ENCODE assay signal across 12 cellular contexts in genomic region chr11:9273430-9274336, GRCh38. TPM values are rescaled to one million over a fixed set of nuclear protein-coding genes. Genes with fewer than 3 reads are reported as not detected.
DNase-seq lines count a peak whose midpoint lies in the region; ATAC-seq and TF ChIP-seq lines count a peak whose summit lies in the region.
"Had no signal": no experiment of that assay in that cellular context is flagged by ENCODE, and none has a peak within 500 bp of the region (broad histone marks: within the 10 kb centered on the region; RNA-seq: fewer than 3 reads in every experiment).

No MANE protein-coding gene starts in this region.

- no peaks in the 10 kb centered on the region for H3K4me1 ChIP-seq in mammary epithelial cell (ENCODE audit: insufficient read depth, low read length)
- H3K4me1 ChIP-seq: ascending aorta had no signal

- H3K4me3 ChIP-seq in mammary epithelial cell (replicated peaks in 1 of 3; ENCODE audit: insufficient read depth in 1 of 3, low read depth in 2 of 3, low read length in 3 of 3): no peak overlapping the region
- H3K4me3 ChIP-seq: ascending aorta had no signal

- intact Hi-C loops in mammary epithelial cell (cut with micrococcal nuclease): no loop called here

- 95% methylated on average over 14 of the region's 14 CpGs for WGBS in mammary epithelial cell (ENCODE audit: low coverage, missing lambda C conversion rate)

- H3K9ac ChIP-seq in mammary epithelial cell (ENCODE audit: insufficient read depth, low read length): no peak overlapping the region

- no peak overlapping the region for H3K27ac ChIP-seq in mammary epithelial cell (ENCODE audit: insufficient read depth, low read depth, low read length)
- H3K27ac ChIP-seq: ascending aorta had no signal

- no peak overlapping the region for H3K4me2 ChIP-seq in mammary epithelial cell (ENCODE audit: insufficient read depth, low read depth, low read length)

- dilution Hi-C loops in mammary epithelial cell (cut with HindIII; ENCODE audit: low sequenced_read_pairs): loop anchor here (5.0 kb wide), 1 partner anchor 76 kb away; no protein-coding TSS in a partner anchor

- CTCF ChIA-PET in mammary epithelial cell (lab: Charles Lee; ENCODE audit: low non-redundant PET): interaction anchor here (0.6 to 0.7 kb wide), 2 partner anchors 28 to 233 kb away, joined by 4 to 14 read pairs; no protein-coding TSS in a partner anchor

- no peak for TF ChIP-seq CTCF in mammary epithelial cell (conservative IDR thresholded peaks at IDR 0.05 in 1 of 2, IDR thresholded peaks at IDR 0.05 in 1 of 2; ENCODE audit: extremely low read depth in 1 of 2, insufficient read depth in 1 of 2, low read depth in 1 of 2, low read length in 2 of 2)
- TF ChIP-seq CTCF in omental fat pad (IDR thresholded peaks at IDR 0.05): no peak

- no peak overlapping the region for H2AFZ ChIP-seq in mammary epithelial cell (ENCODE audit: low read depth, low read length)

- ATAC-seq in omental fat pad (ENCODE audit: low FRiP score) (peak; percentile 10), HG02938 (IDR thresholded peaks at IDR 0.05; ENCODE audit: unreplicated experiment) (no peak), HG03139 (IDR thresholded peaks at IDR 0.05; ENCODE audit: unreplicated experiment) (no peak)

- no peaks in the 10 kb centered on the region for H3K79me2 ChIP-seq in mammary epithelial cell (ENCODE audit: insufficient read depth, low read length)

- no peaks in the 10 kb centered on the region for H3K9me3 ChIP-seq in mammary epithelial cell (replicated peaks; ENCODE audit: insufficient read depth, low read length)
- H3K9me3 ChIP-seq: ascending aorta had no signal

- in situ Hi-C loops in KBM-7 (cut with MboI; ENCODE audit: low pct_unique_long_range_greater_than_20kb, low sequenced_read_pairs): no loop called here
- in situ Hi-C loops in mammary epithelial cell (cut with MboI; ENCODE audit: low sequenced_read_pairs in 2 of 2): no loop called here

- peaks cover 2% of the 10 kb centered on the region for H3K36me3 ChIP-seq in mammary epithelial cell (ENCODE audit: insufficient read depth, low read length)
- H3K36me3 ChIP-seq: ascending aorta had no signal

- H3K27me3 ChIP-seq in mammary epithelial cell (ENCODE audit: insufficient read depth, low read length): no peaks in the 10 kb centered on the region
- H3K27me3 ChIP-seq: ascending aorta had no signal

- no peaks in the 10 kb centered on the region for H4K20me1 ChIP-seq in mammary epithelial cell (ENCODE audit: insufficient read depth, low read length)

- BruUV-seq in mammary epithelial cell (replicated peaks; lab: Mats Ljungman, UMichigan): no TSS peak

- DNase-seq in NK-92 treated with Interleukin-12 subunit alpha and Interleukin-12 subunit beta, amount 100 ng/mL, for 24 hours (lab: John Stamatoyannopoulos, UW): peak; percentile 23
- no peak for DNase-seq in NK-92 (lab: John Stamatoyannopoulos, UW; ENCODE audit: unreplicated experiment)
- peak; percentile 75 for DNase-seq in KBM-7
- peak; percentile 70 for DNase-seq in mammary epithelial cell
- DNase-seq in omental fat pad (ENCODE audit: low spot score): no peak
- no peak for DNase-seq in GOT3 (lab: John Stamatoyannopoulos, UW)
- DNase-seq: activated CD4-positive, alpha-beta T cell treated with anti-CD3 and anti-CD28 coated beads, Interleukin-2, amount 50 U/mL, for 1 hour; erythroblast; NCI-H2081 treated with DMSO at 0.1 percent for 48 hours had no signal

RNA-seq across cellular contexts. Expression of gene DENND5A, which starts 8.5 kb away (rescaled TPM):
- 10 to 100 TPM; 39.5 to 68.7 TPM for total RNA-seq in mammary epithelial cell
- 59.5 TPM for polyA plus RNA-seq in mammary epithelial cell
- polyA minus RNA-seq in mammary epithelial cell: 150 TPM
- 100 to 1,000 TPM; 113 to 163 (median 121) TPM for total RNA-seq in omental fat pad

RNA-seq across cellular contexts. Expression of gene TMEM41B, which starts 40.7 kb away (rescaled TPM):
- total RNA-seq in mammary epithelial cell (10 to 100 TPM; 58.2 to 59.7 TPM), omental fat pad (10 to 100 TPM; 21.6 to 28.1 (median 22.7) TPM)
- polyA plus RNA-seq in mammary epithelial cell: 21.2 TPM
- polyA minus RNA-seq in mammary epithelial cell: 38.5 TPM

Comparison
In these comparisons a context has a peak if more than half of its experiments do, and no peak if none do; other contexts are left out.
1. DNase-seq: peak in NK-92 treated with Interleukin-12 subunit alpha and Interleukin-12 subunit beta, amount 100 ng/mL, for 24 hours (single experiment), KBM-7 (single experiment) and mammary epithelial cell (single experiment); none in NK-92 (single experiment), omental fat pad (single experiment) and GOT3 (single experiment).